ENCODE assay signal across 29 cellular contexts in genomic region chr11:12856338-12856737, GRCh38.
"Had no signal": no experiment of that assay in that cellular context is flagged by ENCODE, and none has a peak within 500 bp of the region (broad histone marks: within the 10 kb centered on the region; RNA-seq: fewer than 3 reads in every experiment).

No MANE protein-coding gene starts in this region.

- DNase-seq: activated CD4-positive, alpha-beta T cell treated with anti-CD3 and anti-CD28 coated beads for 48 hours; activated CD4-positive, alpha-beta T cell treated with anti-CD3 and anti-CD28 coated beads, Interleukin-2, amount 50 U/mL, for 48 hours; activated CD8-positive, alpha-beta memory T cell treated with anti-CD3 and anti-CD28 coated beads for 24 hours; activated effector memory CD4-positive, alpha-beta T cell treated with Interleukin-2 at 50 U/mL for 16 hours; activated naive CD4-positive, alpha-beta T cell treated with Interleukin-2 at 50 U/mL for 16 hours; activated naive CD8-positive, alpha-beta T cell treated with anti-CD3 and anti-CD28 coated beads for 36 hours; caudate nucleus; cortex of kidney; effector memory CD8-positive, alpha-beta T cell; hippocampal formation; left cardiac atrium; left ventricle myocardium superior; mammary epithelial cell; naive thymus-derived CD8-positive, alpha-beta T cell; stimulated activated CD4-positive, alpha-beta T cell treated with anti-CD3 and anti-CD28 coated beads, Interleukin-1b, Interleukin-23, amount 100 ng/mL, for 48 hours; stimulated activated CD4-positive, alpha-beta T cell treated with anti-CD3 and anti-CD28 coated beads, Interleukin-4, amount 100 ng/mL, for 4 hours; stimulated activated CD8-positive, alpha-beta memory T cell treated with anti-CD3 and anti-CD28 coated beads, Interleukin-4, amount 100 ng/mL, for 48 hours; stomach; T-helper 1 cell; thyroid gland had no signal

- H3K4me3 ChIP-seq: gastroesophageal sphincter, skin epidermis, stomach, thyroid gland had no signal

- H3K4me3 Mint-ChIP-seq: activated naive CD8-positive, alpha-beta T cell treated with anti-CD3 and anti-CD28 coated beads for 36 hours; effector memory CD8-positive, alpha-beta T cell; naive thymus-derived CD8-positive, alpha-beta T cell; stimulated activated memory B cell treated with anti-CD40 and anti-IgM and Interleukin-4, amounts not matched to agents 10 μg/mL and 1 μg/mL and 100 μg/mL, for 72 hours; T-helper 2 cell treated with Interferon-gamma antibody and Interleukin-4, amounts not matched to agents 5 μg/mL and 100 μg/mL, for 36 hours had no signal

- H3K9me3 Mint-ChIP-seq: activated naive CD8-positive, alpha-beta T cell treated with anti-CD3 and anti-CD28 coated beads for 36 hours; effector memory CD8-positive, alpha-beta T cell; naive thymus-derived CD8-positive, alpha-beta T cell; stimulated activated memory B cell treated with anti-CD40 and anti-IgM and Interleukin-4, amounts not matched to agents 10 μg/mL and 1 μg/mL and 100 μg/mL, for 72 hours; T-helper 2 cell treated with Interferon-gamma antibody and Interleukin-4, amounts not matched to agents 5 μg/mL and 100 μg/mL, for 36 hours had no signal

- H3K27me3 ChIP-seq: gastroesophageal sphincter, stomach, thyroid gland had no signal

- H3K9me3 ChIP-seq: gastroesophageal sphincter, stomach, thyroid gland had no signal

- H3K36me3 ChIP-seq: gastroesophageal sphincter, stomach, thyroid gland had no signal

- ATAC-seq: activated CD4-positive, CD25-positive, alpha-beta regulatory T cell treated with anti-CD3 and anti-CD28 coated beads, Interleukin-2, amount 50 U/mL, for 24 hours; effector memory CD8-positive, alpha-beta T cell; gastroesophageal sphincter; left cardiac atrium; left ventricle myocardium superior; naive thymus-derived CD8-positive, alpha-beta T cell; sciatic nerve; stimulated activated memory B cell treated with anti-CD40 and anti-IgM and Interleukin-4, amounts not matched to agents 10 μg/mL and 1 μg/mL and 100 μg/mL, for 72 hours had no signal

- FAIRE-seq: astrocyte, endothelial cell of umbilical vein, keratinocyte had no signal

- H3K4me1 Mint-ChIP-seq: activated naive CD8-positive, alpha-beta T cell treated with anti-CD3 and anti-CD28 coated beads for 36 hours; naive thymus-derived CD8-positive, alpha-beta T cell; stimulated activated memory B cell treated with anti-CD40 and anti-IgM and Interleukin-4, amounts not matched to agents 10 μg/mL and 1 μg/mL and 100 μg/mL, for 72 hours had no signal

- H3K27ac Mint-ChIP-seq: activated naive CD8-positive, alpha-beta T cell treated with anti-CD3 and anti-CD28 coated beads for 36 hours; effector memory CD8-positive, alpha-beta T cell; stimulated activated memory B cell treated with anti-CD40 and anti-IgM and Interleukin-4, amounts not matched to agents 10 μg/mL and 1 μg/mL and 100 μg/mL, for 72 hours; T-helper 2 cell treated with Interferon-gamma antibody and Interleukin-4, amounts not matched to agents 5 μg/mL and 100 μg/mL, for 36 hours had no signal

- H3K36me3 Mint-ChIP-seq: activated naive CD8-positive, alpha-beta T cell treated with anti-CD3 and anti-CD28 coated beads for 36 hours; stimulated activated memory B cell treated with anti-CD40 and anti-IgM and Interleukin-4, amounts not matched to agents 10 μg/mL and 1 μg/mL and 100 μg/mL, for 72 hours had no signal

- H3K27ac ChIP-seq: gastroesophageal sphincter, skin epidermis, thyroid gland had no signal
